Comparison of ENCODE assay signal across 21 cellular contexts in the genomic region with DNA sequence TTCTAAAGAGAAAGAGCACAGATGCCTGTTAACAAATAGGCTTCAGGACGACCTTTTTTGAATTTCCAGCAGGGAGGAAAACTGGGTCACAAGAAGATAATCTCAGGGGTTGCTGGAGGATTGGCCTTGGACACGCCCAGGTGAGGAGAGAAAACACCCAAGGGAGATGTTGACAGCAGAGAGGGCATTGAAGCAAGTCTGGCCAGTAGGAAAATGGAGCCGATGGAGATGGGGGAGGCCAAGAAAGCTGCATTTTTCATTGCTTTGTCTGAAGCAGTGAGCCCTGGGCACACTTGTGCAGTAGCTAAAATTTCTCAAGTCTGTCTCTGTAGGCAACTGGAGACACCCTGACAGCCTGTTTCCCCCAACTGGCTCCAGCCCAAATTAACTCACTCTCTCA.
A peak's percentile ranks its signal among the peaks of the same experiment; 100 is the strongest.
DNase-seq lines count a peak whose midpoint lies in the region; ATAC-seq and TF ChIP-seq lines count a peak whose summit lies in the region.
"Had no signal": no experiment of that assay in that cellular context is flagged by ENCODE, and none has a peak within 500 bp of the region (broad histone marks: within the 10 kb centered on the region; RNA-seq: fewer than 3 reads in every experiment).

No MANE protein-coding gene starts in this region.

- H3K36me3 ChIP-seq in CD8-positive, alpha-beta memory T cell (ENCODE audit: insufficient read depth, low read length): no peaks in the 10 kb centered on the region
- H3K36me3 ChIP-seq in GM23338 (ENCODE audit: insufficient read depth): no peaks in the 10 kb centered on the region; the same call in 1 of the 2 replicates
- H3K36me3 ChIP-seq: SJSA1, upper lobe of left lung had no signal

- no peaks in the 10 kb centered on the region for H3K4me1 ChIP-seq in CD8-positive, alpha-beta memory T cell (ENCODE audit: insufficient read depth, low read length)
- peaks cover 31% of the 10 kb centered on the region for H3K4me1 ChIP-seq in GM23338 (ENCODE audit: insufficient read depth)

- no peak overlapping the region for H3K4me3 Mint-ChIP-seq in CD8-positive, alpha-beta memory T cell
- H3K4me3 Mint-ChIP-seq in GM23338 (no peak overlapping the region), nephron progenitor cell (no peak overlapping the region)
- no peak overlapping the region for H3K4me3 Mint-ChIP-seq in activated T-helper 17 cell treated with anti-CD3 and anti-CD28 coated beads, Interleukin-2, amount 50 U/mL, for 72 hours
- H3K4me3 Mint-ChIP-seq: activated naive CD8-positive, alpha-beta T cell treated with anti-CD3 and anti-CD28 coated beads, Interleukin-2, amount 10 ng/mL, durations not matched to agents 7 days and 5 days had no signal

- ATAC-seq in GM23338 (no peak), HG03342 (IDR thresholded peaks at IDR 0.05; ENCODE audit: unreplicated experiment) (no peak), HG02981 (IDR thresholded peaks at IDR 0.05; ENCODE audit: unreplicated experiment) (no peak)
- no peak for ATAC-seq in activated T-helper 17 cell treated with anti-CD3 and anti-CD28 coated beads, Interleukin-2, amount 50 U/mL, for 72 hours (replicated peaks)
- ATAC-seq: left lobe of liver; PC-3; right cardiac atrium; stimulated activated naive CD8-positive, alpha-beta T cell treated with anti-CD3 and anti-CD28 coated beads, Interleukin-15, Interleukin-2, amounts not matched to agents 100 U/mL and 50 U/mL, for 24 hours had no signal

- peaks cover 19% of the 10 kb centered on the region for H3F3A ChIP-seq in GM23338 (replicated peaks; ENCODE audit: low read depth)

- H3K9me3 ChIP-seq in CD8-positive, alpha-beta memory T cell (ENCODE audit: low read length): no peaks in the 10 kb centered on the region
- H3K9me3 ChIP-seq: SJSA1, upper lobe of left lung had no signal

- no peaks in the 10 kb centered on the region for H3K79me2 ChIP-seq in GM23338 (replicated peaks; ENCODE audit: insufficient read depth)

- peaks cover 0 to 1% of the 10 kb centered on the region in 2 donors for H3K27me3 Mint-ChIP-seq in CD8-positive, alpha-beta memory T cell
- H3K27me3 Mint-ChIP-seq in GM23338 (ENCODE audit: insufficient read depth, low read depth, poor library complexity) (peaks cover 14% of the 10 kb centered on the region), nephron progenitor cell (ENCODE audit: low read depth, poor library complexity) (no peaks in the 10 kb centered on the region)
- no peaks in the 10 kb centered on the region for H3K27me3 Mint-ChIP-seq in activated T-helper 17 cell treated with anti-CD3 and anti-CD28 coated beads, Interleukin-2, amount 50 U/mL, for 72 hours
- H3K27me3 Mint-ChIP-seq: activated naive CD8-positive, alpha-beta T cell treated with anti-CD3 and anti-CD28 coated beads, Interleukin-2, amount 10 ng/mL, durations not matched to agents 7 days and 5 days had no signal

- CTCF ChIA-PET in CD8-positive, alpha-beta memory T cell (lab: Charles Lee): no interaction called here

- peak overlapping the region; percentile 49; the same call in 1 of the 2 replicates for H3K4me2 ChIP-seq in GM23338

- H3K36me3 Mint-ChIP-seq in CD8-positive, alpha-beta memory T cell: no peaks in the 10 kb centered on the region
- H3K36me3 Mint-ChIP-seq in GM23338 (ENCODE audit: low read depth) (peaks cover 4% of the 10 kb centered on the region; the same call in 2 of the 3 replicates), nephron progenitor cell (ENCODE audit: low read depth) (no peaks in the 10 kb centered on the region)
- H3K36me3 Mint-ChIP-seq in activated T-helper 17 cell treated with anti-CD3 and anti-CD28 coated beads, Interleukin-2, amount 50 U/mL, for 72 hours (ENCODE audit: low read depth): no peaks in the 10 kb centered on the region
- H3K36me3 Mint-ChIP-seq: activated naive CD8-positive, alpha-beta T cell treated with anti-CD3 and anti-CD28 coated beads, Interleukin-2, amount 10 ng/mL, durations not matched to agents 7 days and 5 days had no signal

- POLR2A ChIA-PET in CD8-positive, alpha-beta memory T cell (lab: Charles Lee): no interaction called here

- in situ Hi-C loops in GM13977 (cut with MboI; ENCODE audit: low pct_unique_long_range_greater_than_20kb, low sequenced_read_pairs, unreplicated experiment): no loop called here

- no peaks in the 10 kb centered on the region for H3K27me3 ChIP-seq in CD8-positive, alpha-beta memory T cell (ENCODE audit: insufficient read depth, low read length, poor library complexity, severe bottlenecking)
- no peaks in the 10 kb centered on the region for H3K27me3 ChIP-seq in GM23338 (ENCODE audit: insufficient read depth)
- H3K27me3 ChIP-seq: SJSA1, upper lobe of left lung had no signal

- peak overlapping the region; percentile 26 for H3K27ac ChIP-seq in CD8-positive, alpha-beta memory T cell (ENCODE audit: low read depth, low read length)
- peak overlapping the region; percentile 56; the same call in 1 of the 2 replicates for H3K27ac ChIP-seq in GM23338 (ENCODE audit: low read depth)
- H3K27ac ChIP-seq: SJSA1, upper lobe of left lung had no signal

- no peak overlapping the region for H2AFZ ChIP-seq in GM23338

- no peaks in the 10 kb centered on the region for H3K9me3 Mint-ChIP-seq in CD8-positive, alpha-beta memory T cell
- no peaks in the 10 kb centered on the region; the same call in 2 of the 3 replicates for H3K9me3 Mint-ChIP-seq in GM23338
- no peaks in the 10 kb centered on the region for H3K9me3 Mint-ChIP-seq in activated T-helper 17 cell treated with anti-CD3 and anti-CD28 coated beads, Interleukin-2, amount 50 U/mL, for 72 hours
- no peaks in the 10 kb centered on the region for H3K9me3 Mint-ChIP-seq in nephron progenitor cell

- H3K9me2 ChIP-seq in GM23338 (ENCODE audit: insufficient read depth): no peaks in the 10 kb centered on the region

- no peak overlapping the region for H3K4me3 ChIP-seq in CD8-positive, alpha-beta memory T cell (ENCODE audit: low read length)
- no peak overlapping the region for H3K4me3 ChIP-seq in GM23338
- H3K4me3 ChIP-seq: SJSA1, upper lobe of left lung had no signal

- no peak for DNase-seq in CD8-positive, alpha-beta memory T cell
- no peak for DNase-seq in GM23338 (ENCODE audit: low spot score)
- no peak for DNase-seq in nephron progenitor cell
- DNase-seq in NOMO-1 treated with DMSO at 0.1 percent for 48 hours (lab: John Stamatoyannopoulos, UW; ENCODE audit: unreplicated experiment): no peak
- DNase-seq in GM13977 (ENCODE audit: low spot score): no peak
- DNase-seq: activated CD4-positive, CD25-positive, alpha-beta regulatory T cell treated with anti-CD3 and anti-CD28 coated beads, Interleukin-2, amount 50 U/mL, for 72 hours; activated naive CD8-positive, alpha-beta T cell treated with anti-CD3 and anti-CD28 coated beads, Interleukin-2, amount 10 ng/mL, durations not matched to agents 7 days and 5 days; COR-L47; NCI-H1105; NCI-H2081 treated with DMSO at 0.1 percent for 48 hours; NCI-H524; nucleus accumbens; PC-3; right cardiac atrium; stimulated activated naive CD8-positive, alpha-beta T cell treated with anti-CD3 and anti-CD28 coated beads, Interleukin-15, Interleukin-2, amounts not matched to agents 100 U/mL and 50 U/mL, for 24 hours; upper lobe of left lung had no signal

- H4K20me1 ChIP-seq in GM23338 (replicated peaks; ENCODE audit: insufficient read depth): no peaks in the 10 kb centered on the region

- peak overlapping the region in 1 of 8 donors; percentile 14 for H3K27ac Mint-ChIP-seq in CD8-positive, alpha-beta memory T cell
- 0 out of 2 replicates have a peak overlapping the region, but pooled peaks have one; percentile 2 for H3K27ac Mint-ChIP-seq in GM23338
- H3K27ac Mint-ChIP-seq in activated T-helper 17 cell treated with anti-CD3 and anti-CD28 coated beads, Interleukin-2, amount 50 U/mL, for 72 hours: peak overlapping the region; percentile 14
- H3K27ac Mint-ChIP-seq in nephron progenitor cell: peak overlapping the region; percentile 73
- H3K27ac Mint-ChIP-seq: activated naive CD8-positive, alpha-beta T cell treated with anti-CD3 and anti-CD28 coated beads, Interleukin-2, amount 10 ng/mL, durations not matched to agents 7 days and 5 days had no signal

- H3K4me1 Mint-ChIP-seq in CD8-positive, alpha-beta memory T cell: peaks cover under 1 to 1% (median 1%) of the 10 kb centered on the region in 3 donors
- H3K4me1 Mint-ChIP-seq in GM23338 (peaks cover 26% of the 10 kb centered on the region), nephron progenitor cell (peaks cover 29% of the 10 kb centered on the region)
- H3K4me1 Mint-ChIP-seq in activated T-helper 17 cell treated with anti-CD3 and anti-CD28 coated beads, Interleukin-2, amount 50 U/mL, for 72 hours: no peaks in the 10 kb centered on the region

- TF ChIP-seq CTCF in GM23338 (conservative IDR thresholded peaks at IDR 0.05; ENCODE audit: low read depth in 2 of 2): no peak
- no peak for TF ChIP-seq CTCF in nephron progenitor cell (IDR thresholded peaks at IDR 0.05)
- no peak for TF ChIP-seq CTCF in GM13977 (IDR thresholded peaks at IDR 0.05; ENCODE audit: extremely low read depth, insufficient read depth, missing control alignments)

TF ChIP-seq in GM23338, 12 proteins besides CTCF, POLR2A, EP300 and RAD21 (continues in another document):
- TF ChIP-seq POLR2AphosphoS5 (IDR thresholded peaks at IDR 0.05; ENCODE audit: low read depth) (no peak), STAT1 (IDR thresholded peaks at IDR 0.05; ENCODE audit: unreplicated experiment) (no peak), JUNB (IDR thresholded peaks at IDR 0.05; ENCODE audit: unreplicated experiment) (no peak), CREB1 (CRISPR knock-in tag; IDR thresholded peaks at IDR 0.05; ENCODE audit: low read depth) (no peak)
